25 cellular contexts compared by ENCODE assay signal in genomic region chr3:189621948-189622603, GRCh38. TPM values are rescaled to one million over a fixed set of nuclear protein-coding genes. Genes with fewer than 3 reads are reported as not detected.
DNase-seq lines count a peak whose midpoint lies in the region; ATAC-seq and TF ChIP-seq lines count a peak whose summit lies in the region.
"Had no signal": no experiment of that assay in that cellular context is flagged by ENCODE, and none has a peak within 500 bp of the region (broad histone marks: within the 10 kb centered on the region; RNA-seq: fewer than 3 reads in every experiment).

No MANE protein-coding gene starts in this region.

- intact Hi-C loops in activated CD4-positive, alpha-beta memory T cell treated with anti-CD3 and anti-CD28 coated beads for 36 hours (cut with micrococcal nuclease): loop anchor here (10.0 kb wide), 1 partner anchor 323 kb away; no protein-coding TSS in a partner anchor

- H3K4me1 Mint-ChIP-seq in activated naive CD4-positive, alpha-beta T cell treated with anti-CD3 and anti-CD28 coated beads, Interleukin-2, amount 10 ng/mL, durations not matched to agents 7 days and 5 days: no peaks in the 10 kb centered on the region
- H3K4me1 Mint-ChIP-seq in activated CD4-positive, alpha-beta memory T cell treated with anti-CD3 and anti-CD28 coated beads for 36 hours (ENCODE audit: low read depth): peaks cover 12% of the 10 kb centered on the region
- H3K4me1 Mint-ChIP-seq: neural progenitor cell, T-helper 17 cell had no signal

- H3K27ac Mint-ChIP-seq in activated naive CD4-positive, alpha-beta T cell treated with anti-CD3 and anti-CD28 coated beads, Interleukin-2, amount 10 ng/mL, durations not matched to agents 7 days and 5 days: no peak overlapping the region
- H3K27ac Mint-ChIP-seq in activated CD4-positive, alpha-beta memory T cell treated with anti-CD3 and anti-CD28 coated beads for 36 hours: no peak overlapping the region
- H3K27ac Mint-ChIP-seq: neural progenitor cell, progenitor cell of endocrine pancreas, T-helper 17 cell had no signal

- CTCF ChIA-PET in activated naive CD4-positive, alpha-beta T cell treated with anti-CD3 and anti-CD28 coated beads, Interleukin-2, amount 10 ng/mL, durations not matched to agents 7 days and 5 days (lab: Charles Lee): no interaction called here
- CTCF ChIA-PET in activated CD4-positive, alpha-beta memory T cell treated with anti-CD3 and anti-CD28 coated beads for 36 hours (lab: Charles Lee): no interaction called here

- H3K9me3 ChIP-seq in gastroesophageal sphincter: no peaks in the 10 kb centered on the region
- H3K9me3 ChIP-seq: BE2C, SK-N-SH, upper lobe of right lung had no signal

- no peaks in the 10 kb centered on the region for H3K9me3 Mint-ChIP-seq in activated naive CD4-positive, alpha-beta T cell treated with anti-CD3 and anti-CD28 coated beads, Interleukin-2, amount 10 ng/mL, durations not matched to agents 7 days and 5 days
- no peaks in the 10 kb centered on the region for H3K9me3 Mint-ChIP-seq in activated CD4-positive, alpha-beta memory T cell treated with anti-CD3 and anti-CD28 coated beads for 36 hours
- H3K9me3 Mint-ChIP-seq: neural progenitor cell had no signal

- POLR2A ChIA-PET in activated CD4-positive, alpha-beta memory T cell treated with anti-CD3 and anti-CD28 coated beads for 36 hours (lab: Charles Lee): no interaction called here

- WGBS in gastroesophageal sphincter (ENCODE audit: low coverage in 1 of 2), 2 donors: 73 to 82% methylated on average over 3 to 9 of the region's 9 CpGs

- no peaks in the 10 kb centered on the region for H3K36me3 ChIP-seq in gastroesophageal sphincter
- H3K36me3 ChIP-seq: BE2C, neural progenitor cell, upper lobe of right lung had no signal

- no peak overlapping the region for H3K27ac ChIP-seq in gastroesophageal sphincter
- H3K27ac ChIP-seq: KMS-11, neural progenitor cell, upper lobe of right lung had no signal

- no peak for TF ChIP-seq EP300 in gastroesophageal sphincter (IDR thresholded peaks at IDR 0.05)

- no peak overlapping the region for H3K4me3 Mint-ChIP-seq in activated naive CD4-positive, alpha-beta T cell treated with anti-CD3 and anti-CD28 coated beads, Interleukin-2, amount 10 ng/mL, durations not matched to agents 7 days and 5 days
- no peak overlapping the region for H3K4me3 Mint-ChIP-seq in activated CD4-positive, alpha-beta memory T cell treated with anti-CD3 and anti-CD28 coated beads for 36 hours
- H3K4me3 Mint-ChIP-seq: neural progenitor cell, T-helper 17 cell had no signal

- H3K36me3 Mint-ChIP-seq in activated naive CD4-positive, alpha-beta T cell treated with anti-CD3 and anti-CD28 coated beads, Interleukin-2, amount 10 ng/mL, durations not matched to agents 7 days and 5 days: no peaks in the 10 kb centered on the region
- no peaks in the 10 kb centered on the region for H3K36me3 Mint-ChIP-seq in activated CD4-positive, alpha-beta memory T cell treated with anti-CD3 and anti-CD28 coated beads for 36 hours
- H3K36me3 Mint-ChIP-seq: neural progenitor cell had no signal

- H3K4me3 ChIP-seq in gastroesophageal sphincter: no peak overlapping the region
- H3K4me3 ChIP-seq: neural progenitor cell, upper lobe of right lung had no signal

- peak; percentile 4 for DNase-seq in activated naive CD4-positive, alpha-beta T cell treated with Interleukin-2 at 50 U/mL for 16 hours
- DNase-seq in activated naive CD4-positive, alpha-beta T cell treated with anti-CD3 and anti-CD28 coated beads, Interleukin-2, amount 10 ng/mL, durations not matched to agents 7 days and 5 days: no peak
- DNase-seq in activated CD4-positive, alpha-beta memory T cell treated with anti-CD3 and anti-CD28 coated beads for 36 hours: peak; percentile 26
- DNase-seq in left lobe of liver (ENCODE audit: low spot score): no peak
- no peak for DNase-seq in iPS-NIHi7 (ENCODE audit: extremely low spot score)
- DNase-seq in KBM-7: no peak
- DNase-seq: activated CD4-positive, alpha-beta T cell treated with anti-CD3 and anti-CD28 coated beads for 48 hours; activated CD8-positive, alpha-beta memory T cell treated with anti-CD3 and anti-CD28 coated beads, Interleukin-2, amount 50 U/mL, for 48 hours; BE2C; central memory CD4-positive, alpha-beta T cell; DMS53; GOT3; kidney glomerular epithelial cell; NCI-H1048; NCI-H187 treated with DMSO at 0.1 percent for 48 hours; NCI-H774; SK-N-SH; stimulated activated CD4-positive, alpha-beta T cell treated with anti-CD3 and anti-CD28 coated beads, Interleukin-1b, Interleukin-23, amount 100 ng/mL, for 48 hours; T-helper 17 cell; upper lobe of right lung had no signal

- no peak for TF ChIP-seq POLR2A in gastroesophageal sphincter (IDR thresholded peaks at IDR 0.05)

- in situ Hi-C loops in KBM-7 (cut with MboI; ENCODE audit: low pct_unique_long_range_greater_than_20kb, low sequenced_read_pairs): no loop called here

- no peak for TF ChIP-seq CTCF in gastroesophageal sphincter (IDR thresholded peaks at IDR 0.05)

- H3K27me3 Mint-ChIP-seq in activated naive CD4-positive, alpha-beta T cell treated with anti-CD3 and anti-CD28 coated beads, Interleukin-2, amount 10 ng/mL, durations not matched to agents 7 days and 5 days: no peaks in the 10 kb centered on the region
- H3K27me3 Mint-ChIP-seq in activated CD4-positive, alpha-beta memory T cell treated with anti-CD3 and anti-CD28 coated beads for 36 hours: no peaks in the 10 kb centered on the region
- H3K27me3 Mint-ChIP-seq: progenitor cell of endocrine pancreas, T-helper 17 cell had no signal

- H3K27me3 ChIP-seq in gastroesophageal sphincter: no peaks in the 10 kb centered on the region
- H3K27me3 ChIP-seq: BE2C, neural progenitor cell, upper lobe of right lung had no signal

- ATAC-seq in left lobe of liver (peak; percentile 31), gastroesophageal sphincter (no peak), HG03039 (IDR thresholded peaks at IDR 0.05; ENCODE audit: unreplicated experiment) (no peak)
- ATAC-seq: T-helper 17 cell, upper lobe of right lung had no signal

- no peaks in the 10 kb centered on the region for H3K4me1 ChIP-seq in gastroesophageal sphincter
- H3K4me1 ChIP-seq: BE2C, neural progenitor cell, upper lobe of right lung had no signal

RNA-seq across cellular contexts. Expression of gene TP63, which starts 9.1 kb away (rescaled TPM):
- total RNA-seq in activated CD4-positive, alpha-beta memory T cell treated with anti-CD3 and anti-CD28 coated beads for 36 hours: under 1 TPM; 0.52 to 0.94 TPM
- total RNA-seq in left lobe of liver (0.05 TPM), gastroesophageal sphincter (1 to 10 TPM in 2 of 4 donors, under 1 TPM in 1, not detected in 1; 0.13 to 7.4 (median 3.4) TPM)

Comparison
In these comparisons a context has a peak if more than half of its experiments do, and no peak if none do; other contexts are left out.
1. DNase-seq: peak in activated naive CD4-positive, alpha-beta T cell treated with Interleukin-2 at 50 U/mL for 16 hours (single experiment) and activated CD4-positive, alpha-beta memory T cell treated with anti-CD3 and anti-CD28 coated beads for 36 hours (single experiment); none in activated naive CD4-positive, alpha-beta T cell treated with anti-CD3 and anti-CD28 coated beads, Interleukin-2, amount 10 ng/mL, durations not matched to agents 7 days and 5 days (single experiment), left lobe of liver (single experiment), iPS-NIHi7 (single experiment) and KBM-7 (single experiment).